Comparison of ENCODE assay signal across 13 cellular contexts in genomic region chr13:77980592-77980991, GRCh38.
A peak's percentile ranks its signal among the peaks of the same experiment; 100 is the strongest.
DNase-seq lines count a peak whose midpoint lies in the region; TF ChIP-seq lines count a peak whose summit lies in the region.
"Had no signal": no experiment of that assay in that cellular context is flagged by ENCODE, and none has a peak within 500 bp of the region (broad histone marks: within the 10 kb centered on the region; RNA-seq: fewer than 3 reads in every experiment).

No MANE protein-coding gene starts in this region.

- H3K9me3 Mint-ChIP-seq in activated CD4-positive, alpha-beta memory T cell treated with anti-CD3 and anti-CD28 coated beads for 36 hours: no peaks in the 10 kb centered on the region

- POLR2A ChIA-PET in activated CD4-positive, alpha-beta memory T cell treated with anti-CD3 and anti-CD28 coated beads for 36 hours (lab: Charles Lee): no interaction called here

- H3K9me3 ChIP-seq in left ventricle myocardium inferior (replicated peaks): peaks cover 20% of the 10 kb centered on the region
- H3K9me3 ChIP-seq in skeletal muscle satellite cell (replicated peaks; ENCODE audit: low read length): no peaks in the 10 kb centered on the region
- H3K9me3 ChIP-seq: thoracic aorta had no signal

- CTCF ChIA-PET in activated CD4-positive, alpha-beta memory T cell treated with anti-CD3 and anti-CD28 coated beads for 36 hours (lab: Charles Lee): no interaction called here

- H3K27me3 Mint-ChIP-seq in activated CD4-positive, alpha-beta memory T cell treated with anti-CD3 and anti-CD28 coated beads for 36 hours: peaks cover 2% of the 10 kb centered on the region

- no peak for TF ChIP-seq CTCF in left ventricle myocardium inferior (IDR thresholded peaks at IDR 0.05; ENCODE audit: borderline replicate concordance)

- H3K4me2 ChIP-seq in skeletal muscle satellite cell (ENCODE audit: low read length): no peak overlapping the region

- H3K27me3 ChIP-seq in left ventricle myocardium inferior (ENCODE audit: low read depth): no peaks in the 10 kb centered on the region
- H3K27me3 ChIP-seq in skeletal muscle satellite cell (ENCODE audit: control insufficient read depth, insufficient read depth, low read length): no peaks in the 10 kb centered on the region

- intact Hi-C loops in left ventricle myocardium inferior (cut with micrococcal nuclease): no loop called here
- intact Hi-C loops in activated CD4-positive, alpha-beta memory T cell treated with anti-CD3 and anti-CD28 coated beads for 36 hours (cut with micrococcal nuclease): no loop called here

- H3K36me3 Mint-ChIP-seq in activated CD4-positive, alpha-beta memory T cell treated with anti-CD3 and anti-CD28 coated beads for 36 hours: no peaks in the 10 kb centered on the region

- no peak overlapping the region for H3K27ac Mint-ChIP-seq in activated CD4-positive, alpha-beta memory T cell treated with anti-CD3 and anti-CD28 coated beads for 36 hours

- H3K4me3 ChIP-seq in left ventricle myocardium inferior: no peak overlapping the region
- H3K4me3 ChIP-seq in skeletal muscle satellite cell (ENCODE audit: low read length): no peak overlapping the region
- H3K4me3 ChIP-seq: thoracic aorta had no signal

- H3K9ac ChIP-seq in skeletal muscle satellite cell (ENCODE audit: low read depth, low read length): peak overlapping the region; percentile 38

- H3K36me3 ChIP-seq in left ventricle myocardium inferior: no peaks in the 10 kb centered on the region
- H3K36me3 ChIP-seq in skeletal muscle satellite cell (ENCODE audit: insufficient read depth, low read length): no peaks in the 10 kb centered on the region
- H3K36me3 ChIP-seq: thoracic aorta had no signal

- H3K4me3 Mint-ChIP-seq in activated CD4-positive, alpha-beta memory T cell treated with anti-CD3 and anti-CD28 coated beads for 36 hours: no peak overlapping the region

- peaks cover 9% of the 10 kb centered on the region for H3K4me1 ChIP-seq in left ventricle myocardium inferior
- peaks cover 23% of the 10 kb centered on the region for H3K4me1 ChIP-seq in skeletal muscle satellite cell (ENCODE audit: control insufficient read depth, insufficient read depth, low read length)

- no peaks in the 10 kb centered on the region for H3K4me1 Mint-ChIP-seq in activated CD4-positive, alpha-beta memory T cell treated with anti-CD3 and anti-CD28 coated beads for 36 hours (ENCODE audit: low read depth)

- DNase-seq in GM04504 (ENCODE audit: low read depth) (peak; percentile 33), astrocyte of the hippocampus (ENCODE audit: low read depth, low spot score) (peak; percentile 86), left ventricle myocardium inferior (no peak), amygdala (lab: John Stamatoyannopoulos, UW) (no peak), SHP77 treated with DMSO at 0.1 percent for 48 hours (lab: John Stamatoyannopoulos, UW) (no peak), NCI-H2107 (lab: John Stamatoyannopoulos, UW) (no peak)
- DNase-seq in activated CD4-positive, alpha-beta memory T cell treated with anti-CD3 and anti-CD28 coated beads for 36 hours: no peak
- DNase-seq: activated CD8-positive, alpha-beta memory T cell treated with anti-CD3 and anti-CD28 coated beads for 24 hours; central memory CD4-positive, alpha-beta T cell; GDM1; RPMI8226 had no signal

- H3K27ac ChIP-seq in left ventricle myocardium inferior (replicated peaks): peak overlapping the region; percentile 54

Comparison
In these comparisons a context has a peak if more than half of its experiments do, and no peak if none do; other contexts are left out.
1. DNase-seq: peak in GM04504 (single experiment) and astrocyte of the hippocampus (single experiment); none in left ventricle myocardium inferior (single experiment), amygdala (0 of 56), SHP77 treated with DMSO at 0.1 percent for 48 hours (single experiment), NCI-H2107 (single experiment) and activated CD4-positive, alpha-beta memory T cell treated with anti-CD3 and anti-CD28 coated beads for 36 hours (single experiment).